ENCODE assay signal across 19 cellular contexts in genomic region chr1:32791881-32792280, GRCh38. TPM values are rescaled to one million over a fixed set of nuclear protein-coding genes. Genes with fewer than 3 reads are reported as not detected.
DNase-seq lines count a peak whose midpoint lies in the region; ATAC-seq and TF ChIP-seq lines count a peak whose summit lies in the region.
"Had no signal": no experiment of that assay in that cellular context is flagged by ENCODE, and none has a peak within 500 bp of the region (broad histone marks: within the 10 kb centered on the region; RNA-seq: fewer than 3 reads in every experiment).

No MANE protein-coding gene starts in this region.

- in situ Hi-C loops in brain microvascular endothelial cell (cut with HindIII; ENCODE audit: low pct_ligation_motif_present, low sequenced_read_pairs): no loop called here

- no peaks in the 10 kb centered on the region for H3K27me3 Mint-ChIP-seq in Calu3 (ENCODE audit: unreplicated experiment)
- H3K27me3 Mint-ChIP-seq in activated T-cell treated with anti-CD3 and anti-CD28 coated beads, Interleukin-2, amount 50 U/mL, for 24 hours: no peaks in the 10 kb centered on the region
- H3K27me3 Mint-ChIP-seq: CD4-positive, CD25-positive, alpha-beta regulatory T cell; naive thymus-derived CD8-positive, alpha-beta T cell had no signal

- no peak overlapping the region for H3K27ac ChIP-seq in brain microvascular endothelial cell
- no peak overlapping the region for H3K27ac ChIP-seq in left lung
- H3K27ac ChIP-seq: heart right ventricle had no signal

- no peaks in the 10 kb centered on the region for H3K27me3 ChIP-seq in brain microvascular endothelial cell (replicated peaks)
- no peaks in the 10 kb centered on the region for H3K27me3 ChIP-seq in left lung
- H3K27me3 ChIP-seq: heart right ventricle had no signal

- H3K36me3 ChIP-seq in brain microvascular endothelial cell (replicated peaks) (peaks cover 68% of the 10 kb centered on the region), left lung (peaks cover 0 to 98% of the 10 kb centered on the region in 2 donors)

- peaks cover 71% of the 10 kb centered on the region for H3K36me3 Mint-ChIP-seq in Calu3 (ENCODE audit: insufficient read depth, unreplicated experiment)
- peaks cover 77% of the 10 kb centered on the region for H3K36me3 Mint-ChIP-seq in activated T-cell treated with anti-CD3 and anti-CD28 coated beads, Interleukin-2, amount 50 U/mL, for 24 hours (ENCODE audit: low read depth)

- CTCF ChIA-PET in Calu3 (lab: Charles Lee): interaction anchor here (1.2 kb wide), 1 partner anchor 79 kb away, joined by 3 read pairs; no protein-coding TSS in a partner anchor

- H3K9me3 ChIP-seq in left lung: no peaks in the 10 kb centered on the region
- H3K9me3 ChIP-seq: heart right ventricle had no signal

- no peak overlapping the region for H3K4me3 Mint-ChIP-seq in Calu3 (ENCODE audit: low read depth, unreplicated experiment)
- no peak overlapping the region for H3K4me3 Mint-ChIP-seq in activated T-cell treated with anti-CD3 and anti-CD28 coated beads, Interleukin-2, amount 50 U/mL, for 24 hours
- H3K4me3 Mint-ChIP-seq: naive thymus-derived CD8-positive, alpha-beta T cell had no signal

- H3K27ac Mint-ChIP-seq in Calu3 (ENCODE audit: unreplicated experiment): peak overlapping the region; percentile 55
- no peak overlapping the region for H3K27ac Mint-ChIP-seq in activated T-cell treated with anti-CD3 and anti-CD28 coated beads, Interleukin-2, amount 50 U/mL, for 24 hours

- H3K4me1 ChIP-seq in left lung: peaks cover 0 to 6% of the 10 kb centered on the region in 2 donors
- H3K4me1 ChIP-seq: heart right ventricle had no signal

- no peak for TF ChIP-seq CTCF in Calu3 (IDR thresholded peaks at IDR 0.05; ENCODE audit: unreplicated experiment)
- no peak for TF ChIP-seq CTCF in brain microvascular endothelial cell (IDR thresholded peaks at IDR 0.05; ENCODE audit: low read depth, low read length, missing control alignments)
- no peak for TF ChIP-seq CTCF in left lung (IDR thresholded peaks at IDR 0.05)

- H3K9me3 Mint-ChIP-seq in Calu3 (ENCODE audit: low read depth, unreplicated experiment): no peaks in the 10 kb centered on the region
- no peaks in the 10 kb centered on the region for H3K9me3 Mint-ChIP-seq in activated T-cell treated with anti-CD3 and anti-CD28 coated beads, Interleukin-2, amount 50 U/mL, for 24 hours
- H3K9me3 Mint-ChIP-seq: CD4-positive, CD25-positive, alpha-beta regulatory T cell; naive thymus-derived CD8-positive, alpha-beta T cell had no signal

- ATAC-seq in left lung (peak; percentile 35), GM21423 (IDR thresholded peaks at IDR 0.05; ENCODE audit: unreplicated experiment) (no peak)
- ATAC-seq: heart right ventricle; naive thymus-derived CD8-positive, alpha-beta T cell; sciatic nerve had no signal

- intact Hi-C loops in Calu3 (cut with micrococcal nuclease; ENCODE audit: unreplicated experiment) (no loop called here), left lung (cut with DNase I) (no loop called here)

- peaks cover 11% of the 10 kb centered on the region for H3K4me1 Mint-ChIP-seq in Calu3 (ENCODE audit: low read depth, unreplicated experiment)
- H3K4me1 Mint-ChIP-seq in activated T-cell treated with anti-CD3 and anti-CD28 coated beads, Interleukin-2, amount 50 U/mL, for 24 hours (ENCODE audit: low read depth): peaks cover 24% of the 10 kb centered on the region

- no peak for DNase-seq in Calu3
- peak; percentile 34 for DNase-seq in HS-5 (ENCODE audit: low read depth)
- peak; percentile 45 for DNase-seq in brain microvascular endothelial cell
- DNase-seq in left lung: no peak
- no peak for DNase-seq in inferior parietal cortex (ENCODE audit: extremely low spot score)
- DNase-seq in AML-193 (lab: John Stamatoyannopoulos, UW): no peak
- no peak for DNase-seq in activated T-cell treated with anti-CD3 and anti-CD28 coated beads, Interleukin-2, amount 50 U/mL, for 24 hours
- DNase-seq: activated CD4-positive, CD25-positive, alpha-beta regulatory T cell treated with anti-CD3 and anti-CD28 coated beads, Interleukin-2, amount 50 U/mL, for 72 hours; CD4-positive, CD25-positive, alpha-beta regulatory T cell; effector memory CD4-positive, alpha-beta T cell; GF-D8; heart right ventricle; naive thymus-derived CD8-positive, alpha-beta T cell; NCI-H1105 treated with DMSO at 0.1 percent for 48 hours; NCI-H510A; stimulated activated CD4-positive, alpha-beta T cell treated with anti-CD3 and anti-CD28 coated beads, Interleukin-4, amount 100 ng/mL, for 4 hours; stimulated activated naive CD4-positive, alpha-beta T cell had no signal

- H3K4me3 ChIP-seq in brain microvascular endothelial cell (ENCODE audit: low read depth, low read length) (no peak overlapping the region), left lung (no peak overlapping the region)
- H3K4me3 ChIP-seq: heart right ventricle had no signal

- BruUV-seq in Calu3 (replicated peaks; lab: Mats Ljungman, UMichigan): no TSS peak

RNA-seq across cellular contexts. Expression of gene YARS1, which starts 25.3 kb away (rescaled TPM):
- total RNA-seq in Calu3 (2022) (186 and 188 TPM in 2 replicates), left lung (100 to 1,000 TPM in 1 of 2 donors, 10 to 100 TPM in 1; 80.7 to 126 TPM)

RNA-seq across cellular contexts. Expression of gene S100PBP, which starts 25.6 kb away (rescaled TPM):
- total RNA-seq in Calu3 (2022) (57.4 and 61.1 TPM in 2 replicates), left lung (10 to 100 TPM; 32.3 to 35.0 TPM)

Comparison
In these comparisons a context has a peak if more than half of its experiments do, and no peak if none do; other contexts are left out.
1. DNase-seq: peak in HS-5 (single experiment) and brain microvascular endothelial cell (single experiment); none in Calu3 (single experiment), left lung (0 of 2), inferior parietal cortex (single experiment), AML-193 (0 of 2) and activated T-cell treated with anti-CD3 and anti-CD28 coated beads, Interleukin-2, amount 50 U/mL, for 24 hours (single experiment).